In the genomic region with DNA sequence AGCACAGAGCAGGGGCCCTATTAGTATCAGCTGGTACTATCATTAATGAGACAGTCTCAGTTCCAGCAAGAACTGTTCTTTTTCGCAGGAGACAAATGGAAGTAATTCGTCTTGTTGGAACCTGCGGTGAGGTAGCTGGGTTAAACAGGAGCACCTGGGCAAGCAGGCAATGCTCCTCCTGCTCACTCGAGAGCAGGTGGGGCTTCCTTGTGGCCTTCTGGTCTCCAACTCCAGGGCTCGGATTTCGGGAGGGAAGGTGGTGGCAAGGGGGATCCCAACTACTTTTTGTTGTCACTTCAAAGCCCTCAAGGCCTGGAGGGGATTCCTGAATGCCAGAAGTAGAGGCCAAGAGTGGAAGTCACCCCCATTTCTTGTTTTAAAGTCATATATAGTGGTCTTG, we compare ENCODE assay signal across 1 cellular context.
TF ChIP-seq lines count a peak whose summit lies in the region.

No MANE protein-coding gene starts in this region.

TF ChIP-seq in GM12878, 131 proteins besides CTCF, POLR2A, EP300 and RAD21:
- TF ChIP-seq RAD51 (IDR thresholded peaks at IDR 0.05) (no peak), TCF3 (IDR thresholded peaks at IDR 0.05; ENCODE audit: borderline replicate concordance, insufficient read depth, low read depth, low read length) (no peak), ZNF24 (IDR thresholded peaks at IDR 0.05) (no peak), SMAD5 (IDR thresholded peaks at IDR 0.05; ENCODE audit: low read depth) (0 out of 2 replicates have a peak, but pooled peaks have one; percentile 29)
- TF ChIP-seq, protein P1, sequence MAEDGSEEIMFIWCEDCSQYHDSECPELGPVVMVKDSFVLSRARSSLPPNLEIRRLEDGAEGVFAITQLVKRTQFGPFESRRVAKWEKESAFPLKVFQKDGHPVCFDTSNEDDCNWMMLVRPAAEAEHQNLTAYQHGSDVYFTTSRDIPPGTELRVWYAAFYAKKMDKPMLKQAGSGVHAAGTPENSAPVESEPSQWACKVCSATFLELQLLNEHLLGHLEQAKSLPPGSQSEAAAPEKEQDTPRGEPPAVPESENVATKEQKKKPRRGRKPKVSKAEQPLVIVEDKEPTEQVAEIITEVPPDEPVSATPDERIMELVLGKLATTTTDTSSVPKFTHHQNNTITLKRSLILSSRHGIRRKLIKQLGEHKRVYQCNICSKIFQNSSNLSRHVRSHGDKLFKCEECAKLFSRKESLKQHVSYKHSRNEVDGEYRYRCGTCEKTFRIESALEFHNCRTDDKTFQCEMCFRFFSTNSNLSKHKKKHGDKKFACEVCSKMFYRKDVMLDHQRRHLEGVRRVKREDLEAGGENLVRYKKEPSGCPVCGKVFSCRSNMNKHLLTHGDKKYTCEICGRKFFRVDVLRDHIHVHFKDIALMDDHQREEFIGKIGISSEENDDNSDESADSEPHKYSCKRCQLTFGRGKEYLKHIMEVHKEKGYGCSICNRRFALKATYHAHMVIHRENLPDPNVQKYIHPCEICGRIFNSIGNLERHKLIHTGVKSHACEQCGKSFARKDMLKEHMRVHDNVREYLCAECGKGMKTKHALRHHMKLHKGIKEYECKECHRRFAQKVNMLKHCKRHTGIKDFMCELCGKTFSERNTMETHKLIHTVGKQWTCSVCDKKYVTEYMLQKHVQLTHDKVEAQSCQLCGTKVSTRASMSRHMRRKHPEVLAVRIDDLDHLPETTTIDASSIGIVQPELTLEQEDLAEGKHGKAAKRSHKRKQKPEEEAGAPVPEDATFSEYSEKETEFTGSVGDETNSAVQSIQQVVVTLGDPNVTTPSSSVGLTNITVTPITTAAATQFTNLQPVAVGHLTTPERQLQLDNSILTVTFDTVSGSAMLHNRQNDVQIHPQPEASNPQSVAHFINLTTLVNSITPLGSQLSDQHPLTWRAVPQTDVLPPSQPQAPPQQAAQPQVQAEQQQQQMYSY (CRISPR knock-in tag; IDR thresholded peaks at IDR 0.05), result no peak
